2 cellular contexts compared by ENCODE assay signal in the genomic region with DNA sequence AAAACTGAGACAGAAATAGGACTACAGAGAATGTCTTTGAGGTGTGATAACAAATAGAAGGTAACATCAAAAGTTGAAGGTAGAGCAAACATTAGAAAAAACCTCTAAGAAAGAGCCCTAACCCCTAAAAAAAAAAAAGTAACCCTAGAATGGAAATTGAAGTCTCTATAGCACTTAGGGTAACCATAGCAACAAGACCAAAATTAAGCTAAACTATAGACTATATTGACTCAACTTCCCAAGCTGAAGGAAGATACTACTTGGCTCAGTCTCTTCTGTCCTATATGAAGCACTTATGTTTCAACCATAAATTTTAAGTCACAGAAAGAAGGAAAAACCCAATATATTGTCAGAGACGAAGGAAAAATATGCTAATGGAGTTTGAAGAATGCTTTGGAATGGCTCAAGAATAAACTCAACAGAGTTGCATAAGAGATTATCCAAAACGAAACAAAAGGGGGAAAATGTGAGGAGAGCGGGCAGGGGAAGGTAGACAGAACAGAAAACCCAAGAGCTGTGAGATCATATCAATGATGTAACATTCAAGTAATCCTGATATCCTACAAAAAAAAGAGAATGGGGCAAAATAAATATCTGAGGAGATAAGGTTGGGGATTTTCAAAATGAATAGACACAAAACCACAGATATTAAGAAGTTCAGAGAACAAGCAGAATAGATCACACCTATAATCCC.
TF ChIP-seq lines count a peak whose summit lies in the region.

No MANE protein-coding gene starts in this region.

TF ChIP-seq in HepG2, 621 proteins besides CTCF, POLR2A, EP300 and RAD21:
- no peak for TF ChIP-seq HOXA9 (CRISPR knock-in tag; IDR thresholded peaks at IDR 0.05; ENCODE audit: borderline replicate concordance)
- no peak for TF ChIP-seq KLF11 (CRISPR knock-in tag; IDR thresholded peaks at IDR 0.05)
- peak; percentile 23; the same call in 1 of the 2 replicates for TF ChIP-seq RFX1 (IDR thresholded peaks at IDR 0.05)
TF ChIP-seq in HepG2: peak in this region for 1.

TF ChIP-seq in HEK293, 187 proteins besides CTCF, POLR2A, EP300 and RAD21:
- TF ChIP-seq, protein P1, sequence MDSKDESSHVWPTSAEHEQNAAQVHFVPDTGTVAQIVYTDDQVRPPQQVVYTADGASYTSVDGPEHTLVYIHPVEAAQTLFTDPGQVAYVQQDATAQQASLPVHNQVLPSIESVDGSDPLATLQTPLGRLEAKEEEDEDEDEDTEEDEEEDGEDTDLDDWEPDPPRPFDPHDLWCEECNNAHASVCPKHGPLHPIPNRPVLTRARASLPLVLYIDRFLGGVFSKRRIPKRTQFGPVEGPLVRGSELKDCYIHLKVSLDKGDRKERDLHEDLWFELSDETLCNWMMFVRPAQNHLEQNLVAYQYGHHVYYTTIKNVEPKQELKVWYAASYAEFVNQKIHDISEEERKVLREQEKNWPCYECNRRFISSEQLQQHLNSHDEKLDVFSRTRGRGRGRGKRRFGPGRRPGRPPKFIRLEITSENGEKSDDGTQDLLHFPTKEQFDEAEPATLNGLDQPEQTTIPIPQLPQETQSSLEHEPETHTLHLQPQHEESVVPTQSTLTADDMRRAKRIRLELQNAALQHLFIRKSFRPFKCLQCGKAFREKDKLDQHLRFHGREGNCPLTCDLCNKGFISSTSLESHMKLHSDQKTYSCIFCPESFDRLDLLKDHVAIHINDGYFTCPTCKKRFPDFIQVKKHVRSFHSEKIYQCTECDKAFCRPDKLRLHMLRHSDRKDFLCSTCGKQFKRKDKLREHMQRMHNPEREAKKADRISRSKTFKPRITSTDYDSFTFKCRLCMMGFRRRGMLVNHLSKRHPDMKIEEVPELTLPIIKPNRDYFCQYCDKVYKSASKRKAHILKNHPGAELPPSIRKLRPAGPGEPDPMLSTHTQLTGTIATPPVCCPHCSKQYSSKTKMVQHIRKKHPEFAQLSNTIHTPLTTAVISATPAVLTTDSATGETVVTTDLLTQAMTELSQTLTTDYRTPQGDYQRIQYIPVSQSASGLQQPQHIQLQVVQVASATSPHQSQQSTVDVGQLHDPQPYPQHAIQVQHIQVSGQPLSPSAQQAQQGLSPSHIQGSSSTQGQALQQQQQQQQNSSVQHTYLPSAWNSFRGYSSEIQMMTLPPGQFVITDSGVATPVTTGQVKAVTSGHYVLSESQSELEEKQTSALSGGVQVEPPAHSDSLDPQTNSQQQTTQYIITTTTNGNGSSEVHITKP (tag by site-specific recombination; IDR thresholded peaks at IDR 0.05), result peak; percentile 49
- no peak for TF ChIP-seq ZNF521 (tag by site-specific recombination; IDR thresholded peaks at IDR 0.05)
- peak; percentile 29; the same call in 1 of the 2 replicates for TF ChIP-seq ZBTB21 (tag by site-specific recombination; IDR thresholded peaks at IDR 0.05)
